Comparison of ENCODE assay signal across 9 cellular contexts in genomic region chr3:58683001-58683845, GRCh38. TPM values are rescaled to one million over a fixed set of nuclear protein-coding genes. Genes with fewer than 3 reads are reported as not detected.
DNase-seq lines count a peak whose midpoint lies in the region; ATAC-seq, FAIRE-seq and TF ChIP-seq lines count a peak whose summit lies in the region.
"Had no signal": no experiment of that assay in that cellular context is flagged by ENCODE, and none has a peak within 500 bp of the region (broad histone marks: within the 10 kb centered on the region; RNA-seq: fewer than 3 reads in every experiment).

No MANE protein-coding gene starts in this region.

- no peaks in the 10 kb centered on the region for H4K20me1 ChIP-seq in mammary epithelial cell (ENCODE audit: insufficient read depth, low read length)

- no peak for TF ChIP-seq CTCF in mammary epithelial cell (conservative IDR thresholded peaks at IDR 0.05 in 1 of 2, IDR thresholded peaks at IDR 0.05 in 1 of 2; ENCODE audit: extremely low read depth in 1 of 2, insufficient read depth in 1 of 2, low read depth in 1 of 2, low read length in 2 of 2)
- TF ChIP-seq CTCF in MCF 10A (IDR thresholded peaks at IDR 0.05; ENCODE audit: unreplicated experiment): no peak
- no peak for TF ChIP-seq CTCF in D721Med (IDR thresholded peaks at IDR 0.05; ENCODE audit: insufficient read depth, missing control alignments)

- 74% methylated on average over 8 of the region's 8 CpGs for WGBS in mammary epithelial cell (ENCODE audit: low coverage, missing lambda C conversion rate)

- H3K9ac ChIP-seq in mammary epithelial cell (ENCODE audit: insufficient read depth, low read length): no peak overlapping the region

- H3K27me3 Mint-ChIP-seq in MCF 10A (ENCODE audit: insufficient read depth, unreplicated experiment): peaks cover 20% of the 10 kb centered on the region
- H3K27me3 Mint-ChIP-seq in stimulated activated naive B cell treated with anti-CD40 and anti-IgM and Interleukin-4, amounts not matched to agents 10 μg/mL and 1 μg/mL and 100 μg/mL, for 72 hours: peaks cover 0 to 5% of the 10 kb centered on the region in 2 donors
- H3K27me3 Mint-ChIP-seq in activated CD8-positive, alpha-beta memory T cell treated with anti-CD3 and anti-CD28 coated beads, Interleukin-2, amount 10 ng/mL, durations not matched to agents 7 days and 5 days: peaks cover 22% of the 10 kb centered on the region

- DNase-seq in mammary epithelial cell (peak; percentile 42), MCF 10A (ENCODE audit: unreplicated experiment) (no peak), UCSD-AML1 (lab: John Stamatoyannopoulos, UW; ENCODE audit: unreplicated experiment) (peak; percentile 38), D721Med (ENCODE audit: insufficient read length, low spot score) (no peak)
- no peak for DNase-seq in stimulated activated naive B cell treated with anti-CD40 and anti-IgM and Interleukin-4, amounts not matched to agents 10 μg/mL and 1 μg/mL and 100 μg/mL, for 72 hours
- DNase-seq in activated effector memory CD4-positive, alpha-beta T cell treated with anti-CD3 and anti-CD28 coated beads, Interleukin-2, amount 50 U/mL, for 16 hours: no peak
- DNase-seq in activated CD8-positive, alpha-beta memory T cell treated with anti-CD3 and anti-CD28 coated beads, Interleukin-2, amount 10 ng/mL, durations not matched to agents 7 days and 5 days: no peak

- H3K4me3 ChIP-seq in mammary epithelial cell (replicated peaks in 1 of 3; ENCODE audit: insufficient read depth in 1 of 3, low read depth in 2 of 3, low read length in 3 of 3): no peak overlapping the region

- peaks cover 4% of the 10 kb centered on the region for H3K36me3 Mint-ChIP-seq in MCF 10A (ENCODE audit: insufficient read depth, unreplicated experiment)
- no peaks in the 10 kb centered on the region for H3K36me3 Mint-ChIP-seq in stimulated activated naive B cell treated with anti-CD40 and anti-IgM and Interleukin-4, amounts not matched to agents 10 μg/mL and 1 μg/mL and 100 μg/mL, for 72 hours
- no peaks in the 10 kb centered on the region for H3K36me3 Mint-ChIP-seq in activated CD8-positive, alpha-beta memory T cell treated with anti-CD3 and anti-CD28 coated beads, Interleukin-2, amount 10 ng/mL, durations not matched to agents 7 days and 5 days

- H3K36me3 ChIP-seq in mammary epithelial cell (ENCODE audit: insufficient read depth, low read length): no peaks in the 10 kb centered on the region

- POLR2A ChIA-PET in MCF 10A (lab: Yijun Ruan, JAX): no interaction called here

- H3K27me3 ChIP-seq in mammary epithelial cell (ENCODE audit: insufficient read depth, low read length): no peaks in the 10 kb centered on the region

- no peak overlapping the region for H3K27ac ChIP-seq in mammary epithelial cell (ENCODE audit: insufficient read depth, low read depth, low read length)

- no peaks in the 10 kb centered on the region for H3K79me2 ChIP-seq in mammary epithelial cell (ENCODE audit: insufficient read depth, low read length)

- H3K4me1 Mint-ChIP-seq in MCF 10A (ENCODE audit: insufficient read depth, unreplicated experiment): no peaks in the 10 kb centered on the region
- H3K4me1 Mint-ChIP-seq in stimulated activated naive B cell treated with anti-CD40 and anti-IgM and Interleukin-4, amounts not matched to agents 10 μg/mL and 1 μg/mL and 100 μg/mL, for 72 hours: peaks cover 0 to 2% of the 10 kb centered on the region in 2 donors
- H3K4me1 Mint-ChIP-seq in activated CD8-positive, alpha-beta memory T cell treated with anti-CD3 and anti-CD28 coated beads, Interleukin-2, amount 10 ng/mL, durations not matched to agents 7 days and 5 days: peaks cover 6% of the 10 kb centered on the region

- dilution Hi-C loops in mammary epithelial cell (cut with HindIII; ENCODE audit: low sequenced_read_pairs): no loop called here

- no peak overlapping the region for H2AFZ ChIP-seq in mammary epithelial cell (ENCODE audit: low read depth, low read length)

- in situ Hi-C loops in mammary epithelial cell (cut with MboI; ENCODE audit: low sequenced_read_pairs in 2 of 2): no loop called here

- no peak overlapping the region for H3K27ac Mint-ChIP-seq in MCF 10A (ENCODE audit: low read depth, unreplicated experiment)
- no peak overlapping the region for H3K27ac Mint-ChIP-seq in stimulated activated naive B cell treated with anti-CD40 and anti-IgM and Interleukin-4, amounts not matched to agents 10 μg/mL and 1 μg/mL and 100 μg/mL, for 72 hours
- no peak overlapping the region for H3K27ac Mint-ChIP-seq in activated CD8-positive, alpha-beta memory T cell treated with anti-CD3 and anti-CD28 coated beads, Interleukin-2, amount 10 ng/mL, durations not matched to agents 7 days and 5 days

- H3K4me1 ChIP-seq in mammary epithelial cell (ENCODE audit: insufficient read depth, low read length): no peaks in the 10 kb centered on the region

- H3K9me3 Mint-ChIP-seq in MCF 10A (ENCODE audit: unreplicated experiment): peaks cover 9% of the 10 kb centered on the region
- no peaks in the 10 kb centered on the region for H3K9me3 Mint-ChIP-seq in stimulated activated naive B cell treated with anti-CD40 and anti-IgM and Interleukin-4, amounts not matched to agents 10 μg/mL and 1 μg/mL and 100 μg/mL, for 72 hours
- no peaks in the 10 kb centered on the region for H3K9me3 Mint-ChIP-seq in activated CD8-positive, alpha-beta memory T cell treated with anti-CD3 and anti-CD28 coated beads, Interleukin-2, amount 10 ng/mL, durations not matched to agents 7 days and 5 days (ENCODE audit: low read depth)

- no peak for FAIRE-seq in D721Med (lab: Jason Lieb, UNC)
- FAIRE-seq: endothelial cell of umbilical vein had no signal

- intact Hi-C loops in mammary epithelial cell (cut with micrococcal nuclease) (no loop called here), MCF 10A (cut with micrococcal nuclease) (no loop called here)

- BruUV-seq in mammary epithelial cell (replicated peaks; lab: Mats Ljungman, UMichigan) (no TSS peak), MCF 10A (replicated peaks; lab: Mats Ljungman, UMichigan) (no TSS peak)

- no peak overlapping the region for H3K4me2 ChIP-seq in mammary epithelial cell (ENCODE audit: insufficient read depth, low read depth, low read length)

- peak; percentile 60 for ATAC-seq in HG02981 (IDR thresholded peaks at IDR 0.05; ENCODE audit: unreplicated experiment)
- ATAC-seq in stimulated activated naive B cell treated with anti-CD40 and anti-IgM and Interleukin-4, amounts not matched to agents 10 μg/mL and 1 μg/mL and 100 μg/mL, for 72 hours (replicated peaks): peak; percentile 45 to 56
- ATAC-seq in activated CD8-positive, alpha-beta memory T cell treated with anti-CD3 and anti-CD28 coated beads, Interleukin-2, amount 10 ng/mL, durations not matched to agents 7 days and 5 days: no peak

- H3K4me3 Mint-ChIP-seq in MCF 10A (ENCODE audit: unreplicated experiment): no peak overlapping the region
- no peak overlapping the region for H3K4me3 Mint-ChIP-seq in stimulated activated naive B cell treated with anti-CD40 and anti-IgM and Interleukin-4, amounts not matched to agents 10 μg/mL and 1 μg/mL and 100 μg/mL, for 72 hours
- H3K4me3 Mint-ChIP-seq in activated CD8-positive, alpha-beta memory T cell treated with anti-CD3 and anti-CD28 coated beads, Interleukin-2, amount 10 ng/mL, durations not matched to agents 7 days and 5 days: no peak overlapping the region

- no peaks in the 10 kb centered on the region for H3K9me3 ChIP-seq in mammary epithelial cell (replicated peaks; ENCODE audit: insufficient read depth, low read length)

- CTCF ChIA-PET in mammary epithelial cell (lab: Charles Lee; ENCODE audit: low non-redundant PET): interaction anchor here (0.5 kb wide), 1 partner anchor 152 kb away, joined by 3 read pairs; no protein-coding TSS in a partner anchor
- CTCF ChIA-PET in MCF 10A (lab: Yijun Ruan, JAX): interaction anchor here (0.5 to 1.1 kb wide), 4 partner anchors 43 to 1175 kb away, joined by 3 to 4 read pairs (median 4); no protein-coding TSS in a partner anchor
- CTCF ChIA-PET in activated CD8-positive, alpha-beta memory T cell treated with anti-CD3 and anti-CD28 coated beads, Interleukin-2, amount 10 ng/mL, durations not matched to agents 7 days and 5 days (lab: Charles Lee): no interaction called here

RNA-seq across cellular contexts. Expression of gene FAM3D, which starts 16.6 kb away (rescaled TPM):
- not detected for total RNA-seq in mammary epithelial cell
- not detected for polyA plus RNA-seq in mammary epithelial cell
- not detected for polyA minus RNA-seq in mammary epithelial cell
- total RNA-seq in MCF 10A (2022): not detected in 2 replicates
- not detected for total RNA-seq in activated CD8-positive, alpha-beta memory T cell treated with anti-CD3 and anti-CD28 coated beads, Interleukin-2, amount 10 ng/mL, durations not matched to agents 7 days and 5 days
- total RNA-seq: endothelial cell of umbilical vein had no signal

Comparison
In these comparisons a context has a peak if more than half of its experiments do, and no peak if none do; other contexts are left out.
1. DNase-seq: peak in mammary epithelial cell (single experiment) and UCSD-AML1 (single experiment); none in MCF 10A (single experiment), stimulated activated naive B cell treated with anti-CD40 and anti-IgM and Interleukin-4, amounts not matched to agents 10 μg/mL and 1 μg/mL and 100 μg/mL, for 72 hours (single experiment), activated effector memory CD4-positive, alpha-beta T cell treated with anti-CD3 and anti-CD28 coated beads, Interleukin-2, amount 50 U/mL, for 16 hours (single experiment), D721Med (single experiment) and activated CD8-positive, alpha-beta memory T cell treated with anti-CD3 and anti-CD28 coated beads, Interleukin-2, amount 10 ng/mL, durations not matched to agents 7 days and 5 days (single experiment).